Comparison of ENCODE assay signal across 1 cellular context in genomic region chr21:42956824-42957632, GRCh38.
A peak's percentile ranks its signal among the peaks of the same experiment; 100 is the strongest.
TF ChIP-seq lines count a peak whose summit lies in the region.

No MANE protein-coding gene starts in this region.

TF ChIP-seq in HepG2, 621 proteins besides CTCF, POLR2A, EP300 and RAD21:
- TF ChIP-seq ZNF770 (CRISPR knock-in tag; IDR thresholded peaks at IDR 0.05) (peak; percentile 81), ZNF879 (CRISPR knock-in tag; IDR thresholded peaks at IDR 0.05) (no peak)
